In the genomic region with DNA sequence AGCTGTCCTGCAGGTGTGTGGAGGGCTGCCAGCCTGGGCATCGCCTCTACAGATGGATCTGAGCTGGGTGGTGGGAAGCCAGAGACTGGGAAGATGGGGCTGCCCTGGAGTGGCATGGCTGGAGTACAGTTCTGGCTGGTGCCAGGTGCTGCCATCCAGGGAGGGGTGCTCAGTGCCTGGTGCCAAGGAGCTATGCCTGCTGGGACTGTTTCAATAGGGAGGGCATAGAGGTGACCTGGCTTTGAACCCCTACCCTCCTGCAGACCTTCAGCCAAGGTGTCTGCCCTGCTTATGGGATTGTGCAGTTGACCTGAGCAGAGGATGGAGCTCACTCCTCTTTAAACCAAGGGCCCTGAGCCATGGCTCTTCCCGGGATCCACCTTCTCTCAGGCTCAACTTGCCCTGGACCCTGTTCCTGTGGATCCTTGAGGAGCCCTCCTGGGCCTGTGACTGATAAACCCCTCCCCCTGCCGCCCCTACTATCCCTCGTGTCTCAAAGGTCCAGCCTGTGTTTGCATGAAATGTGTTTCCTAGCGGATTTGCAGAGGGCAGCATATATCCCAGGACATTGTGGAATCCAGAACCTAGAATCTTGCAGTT, we compare ENCODE assay signal across 28 cellular contexts.
"Had no signal": no experiment of that assay in that cellular context is flagged by ENCODE, and none has a peak within 500 bp of the region (broad histone marks: within the 10 kb centered on the region; RNA-seq: fewer than 3 reads in every experiment).

No MANE protein-coding gene starts in this region.

- H3K9me3 ChIP-seq: gastroesophageal sphincter, heart left ventricle, left lung, neutrophil, right atrium auricular region, testis, tibial artery, upper lobe of left lung had no signal

- H3K27ac Mint-ChIP-seq: endodermal cell, natural killer cell had no signal

- H3K4me3 ChIP-seq: dorsolateral prefrontal cortex, gastroesophageal sphincter, heart left ventricle, hepatocyte, left lung, right atrium auricular region, testis, tibial artery, upper lobe of left lung had no signal

- H3K4me1 ChIP-seq: heart left ventricle, parathyroid adenoma, tibial artery had no signal

- H3K36me3 Mint-ChIP-seq: natural killer cell had no signal

- H3K27me3 Mint-ChIP-seq: progenitor cell of endocrine pancreas had no signal

- H3K4me3 Mint-ChIP-seq: natural killer cell; stimulated activated effector memory CD8-positive, alpha-beta T cell treated with anti-CD3 and anti-CD28 coated beads, Interleukin-12 subunit alpha, Interleukin-12 subunit beta, amount 100 ng/mL, for 72 hours had no signal

- H3K36me3 ChIP-seq: heart left ventricle, neutrophil, right atrium auricular region had no signal

- H3K27ac ChIP-seq: dorsolateral prefrontal cortex, epithelial cell of prostate, gastroesophageal sphincter, heart left ventricle, hepatocyte, left lung, neutrophil, parathyroid adenoma, right atrium auricular region, testis, tibial artery, upper lobe of left lung had no signal

- H3K27me3 ChIP-seq: dorsolateral prefrontal cortex, heart left ventricle, hepatocyte, left lung, neutrophil, right atrium auricular region, testis, tibial artery, upper lobe of left lung had no signal

- ATAC-seq: esophagus mucosa; gastroesophageal sphincter; heart left ventricle; left cardiac atrium; left lung; natural killer cell; sciatic nerve; stimulated activated effector memory CD8-positive, alpha-beta T cell treated with anti-CD3 and anti-CD28 coated beads, Interleukin-12 subunit alpha, Interleukin-12 subunit beta, amount 100 ng/mL, for 72 hours had no signal

- H3K9me3 Mint-ChIP-seq: endodermal cell; natural killer cell; stimulated activated effector memory CD8-positive, alpha-beta T cell treated with anti-CD3 and anti-CD28 coated beads, Interleukin-12 subunit alpha, Interleukin-12 subunit beta, amount 100 ng/mL, for 72 hours had no signal

- DNase-seq: cortex of kidney; dorsolateral prefrontal cortex; effector CD8-positive, alpha-beta T cell; foreskin fibroblast; heart left ventricle; kidney; left cardiac atrium; left lung; mesendoderm; natural killer cell; stimulated activated CD4-positive, alpha-beta T cell treated with anti-CD3 and anti-CD28 coated beads, Interleukin-2, amount 100 ng/mL, for 24 hours; stimulated activated CD4-positive, alpha-beta T cell treated with anti-CD3 and anti-CD28 coated beads, Interleukin-4, amount 100 ng/mL, for 24 hours; stimulated activated naive CD4-positive, alpha-beta T cell treated with Interleukin-2 at 50 U/mL for 16 hours; substantia nigra; testis; tibial artery; upper lobe of left lung had no signal
